Comparison of ENCODE assay signal across 1 cellular context in the genomic region with DNA sequence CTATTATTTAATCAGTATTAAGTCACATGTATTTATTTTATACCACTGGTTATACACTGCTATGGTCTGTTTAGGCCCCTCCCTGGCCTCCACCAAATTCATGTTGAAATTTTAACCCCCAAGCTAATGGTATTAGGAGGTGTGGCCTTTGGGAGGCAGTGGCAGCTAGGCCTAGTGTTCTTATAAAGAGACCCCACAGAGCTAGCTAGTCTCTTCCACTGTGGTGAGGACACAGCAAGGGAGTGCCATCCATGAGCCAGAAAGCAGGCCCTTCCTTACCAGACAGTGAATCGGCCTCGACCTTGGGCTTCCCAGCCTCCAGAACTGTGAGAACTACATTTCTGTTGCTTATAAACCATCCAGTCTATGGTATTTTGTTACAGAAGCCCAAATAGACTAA.
TF ChIP-seq lines count a peak whose summit lies in the region.

No MANE protein-coding gene starts in this region.

TF ChIP-seq in endothelial cell of umbilical vein, 7 proteins besides CTCF, POLR2A, EP300 and RAD21 (continued from another document):
- TF ChIP-seq, protein P1, sequence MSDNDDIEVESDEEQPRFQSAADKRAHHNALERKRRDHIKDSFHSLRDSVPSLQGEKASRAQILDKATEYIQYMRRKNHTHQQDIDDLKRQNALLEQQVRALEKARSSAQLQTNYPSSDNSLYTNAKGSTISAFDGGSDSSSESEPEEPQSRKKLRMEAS (IDR thresholded peaks at IDR 0.05; ENCODE audit: insufficient read depth, insufficient read length), result no peak
- TF ChIP-seq EZH2 (IDR thresholded peaks at IDR 0.05; ENCODE audit: borderline replicate concordance, low read depth, low read length, severe bottlenecking), result no peak
- no peak for TF ChIP-seq FOS (IDR thresholded peaks at IDR 0.05; ENCODE audit: borderline replicate concordance, insufficient read depth, low read length)
- no peak for TF ChIP-seq GATA2 (IDR thresholded peaks at IDR 0.05; ENCODE audit: insufficient read depth, insufficient read length, low read depth, low read length)
- no peak for TF ChIP-seq POLR2AphosphoS5 (IDR thresholded peaks at IDR 0.05; ENCODE audit: insufficient read depth, low read depth, low read length)
TF ChIP-seq in endothelial cell of umbilical vein: peak in this region for 0.
